1 cellular context compared by ENCODE assay signal in the genomic region with DNA sequence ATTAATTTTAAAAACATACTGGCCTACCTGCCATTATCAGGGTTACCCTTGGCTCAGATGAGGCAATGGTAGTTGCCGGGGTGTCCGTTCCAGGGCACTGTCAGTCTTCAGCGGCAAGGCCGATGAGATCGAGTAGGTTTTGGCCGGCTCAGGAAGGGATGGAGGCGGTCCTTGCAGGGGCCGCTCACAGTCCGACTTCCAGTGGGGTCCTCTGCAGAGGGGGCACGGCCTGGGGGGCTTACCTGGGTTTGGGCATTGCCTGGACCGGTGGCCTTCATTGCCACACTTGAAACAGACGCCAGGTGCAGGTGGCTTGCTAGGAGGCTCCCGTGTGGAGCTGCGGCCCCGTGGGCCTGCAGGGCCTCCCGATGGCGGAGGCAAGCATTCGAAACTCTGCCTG.
TF ChIP-seq lines count a peak whose summit lies in the region.

No MANE protein-coding gene starts in this region.

TF ChIP-seq in K562, 482 proteins besides CTCF, POLR2A, EP300 and RAD21:
- TF ChIP-seq SMAD3 (CRISPR knock-in tag; conservative IDR thresholded peaks at IDR 0.05) (no peak), SRSF3 (IDR thresholded peaks at IDR 0.05; ENCODE audit: insufficient read depth, low read length) (no peak), GTF2F1 (IDR thresholded peaks at IDR 0.05; ENCODE audit: low read depth, low read length) (no peak), ZNF609 (CRISPR knock-in tag; IDR thresholded peaks at IDR 0.05; ENCODE audit: borderline replicate concordance) (no peak), POLR2G (IDR thresholded peaks at IDR 0.05; ENCODE audit: low read depth, low read length) (0 out of 2 replicates have a peak, but pooled peaks have one; percentile 20)
- TF ChIP-seq, protein P1, sequence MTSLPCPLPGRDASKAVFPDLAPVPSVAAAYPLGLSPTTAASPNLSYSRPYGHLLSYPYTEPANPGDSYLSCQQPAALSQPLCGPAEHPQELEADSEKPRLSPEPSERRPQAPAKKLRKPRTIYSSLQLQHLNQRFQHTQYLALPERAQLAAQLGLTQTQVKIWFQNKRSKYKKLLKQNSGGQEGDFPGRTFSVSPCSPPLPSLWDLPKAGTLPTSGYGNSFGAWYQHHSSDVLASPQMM (CRISPR knock-in tag; IDR thresholded peaks at IDR 0.05): no peak
